18 cellular contexts compared by ENCODE assay signal in genomic region chr12:121189887-121190155, GRCh38.
"Had no signal": no experiment of that assay in that cellular context is flagged by ENCODE, and none has a peak within 500 bp of the region (broad histone marks: within the 10 kb centered on the region; RNA-seq: fewer than 3 reads in every experiment).

No MANE protein-coding gene starts in this region.

- H3K4me3 ChIP-seq: coronary artery, left ventricle myocardium inferior, pancreas, smooth muscle cell, stomach, vagina had no signal

- H3K4me2 ChIP-seq: smooth muscle cell had no signal

- ATAC-seq: activated CD8-positive, alpha-beta T cell treated with anti-CD3 and anti-CD28 coated beads for 36 hours; stimulated activated effector memory CD8-positive, alpha-beta T cell treated with anti-CD3 and anti-CD28 coated beads, Interleukin-12 subunit alpha, Interleukin-12 subunit beta, amount 100 ng/mL, for 72 hours had no signal

- H3K27ac ChIP-seq: coronary artery, left ventricle myocardium inferior, pancreas, vagina had no signal

- H3K36me3 ChIP-seq: pancreas, vagina had no signal

- H3K27me3 ChIP-seq: pancreas, stomach, vagina had no signal

- DNase-seq: activated B cell treated with CpG ODN at 0.5 μM for 24 hours; activated CD4-positive, alpha-beta T cell treated with anti-CD3 and anti-CD28 coated beads for 4 hours; activated CD8-positive, alpha-beta T cell treated with anti-CD3 and anti-CD28 coated beads for 36 hours; activated naive CD4-positive, alpha-beta T cell treated with Interleukin-2 at 50 U/mL for 16 hours; activated naive CD8-positive, alpha-beta T cell treated with anti-CD3 and anti-CD28 coated beads, Interleukin-2, amount 10 ng/mL, durations not matched to agents 7 days and 5 days; activated T-cell treated with anti-CD3 and anti-CD28 coated beads, Interleukin-2, amount 50 U/mL, for 1 hour; amygdala; head of caudate nucleus; left ventricle myocardium inferior; pancreas; stimulated activated CD4-positive, alpha-beta T cell treated with anti-CD3 and anti-CD28 coated beads, Interleukin-4, amount 100 ng/mL, for 24 hours; stomach; T-helper 1 cell; T-helper 9 cell had no signal

- H3K9me3 ChIP-seq: pancreas, stomach, vagina had no signal

- H3K4me1 ChIP-seq: pancreas, stomach had no signal
